19 cellular contexts compared by ENCODE assay signal in the genomic region with DNA sequence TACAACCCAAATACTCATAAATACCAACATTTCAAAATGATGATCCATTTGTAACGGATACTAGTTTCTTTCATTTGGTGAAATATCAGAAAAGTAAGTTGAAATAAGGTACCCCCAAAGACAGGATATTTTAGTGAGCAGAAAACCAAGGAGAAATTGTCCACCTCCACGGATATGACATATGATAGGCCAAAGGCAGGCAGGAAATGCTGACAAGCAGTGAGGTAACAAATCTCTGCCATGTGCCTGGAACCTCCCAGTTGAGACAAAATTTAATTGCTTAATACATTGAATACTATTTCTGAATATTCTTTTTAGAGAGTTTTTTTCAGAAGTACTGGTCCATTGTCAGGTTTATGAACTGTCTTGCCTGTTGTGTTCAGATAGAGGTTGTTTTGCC.
"Had no signal": no experiment of that assay in that cellular context is flagged by ENCODE, and none has a peak within 500 bp of the region (broad histone marks: within the 10 kb centered on the region; RNA-seq: fewer than 3 reads in every experiment).

No MANE protein-coding gene starts in this region.

- H3K27me3 Mint-ChIP-seq: stimulated activated naive CD8-positive, alpha-beta T cell treated with anti-CD3 and anti-CD28 coated beads, Interleukin-15, amount 100 ng/mL, for 72 hours had no signal

- H3K9me3 Mint-ChIP-seq: natural killer cell treated with Interleukin-12 subunit alpha and Interleukin-12 subunit beta and Interleukin-15 and Interleukin-18, amount 100 ng/mL, for 72 hours; stimulated activated naive B cell treated with anti-CD40 and anti-IgM and Interleukin-4, amounts not matched to agents 10 μg/mL and 1 μg/mL and 100 μg/mL, for 72 hours; stimulated activated naive CD8-positive, alpha-beta T cell treated with anti-CD3 and anti-CD28 coated beads, Interleukin-15, amount 100 ng/mL, for 72 hours had no signal

- H3K27ac Mint-ChIP-seq: immature natural killer cell; natural killer cell treated with Interleukin-12 subunit alpha and Interleukin-12 subunit beta and Interleukin-15 and Interleukin-18, amount 100 ng/mL, for 72 hours; stimulated activated naive B cell treated with anti-CD40 and anti-IgM and Interleukin-4, amounts not matched to agents 10 μg/mL and 1 μg/mL and 100 μg/mL, for 72 hours had no signal

- H3K4me1 Mint-ChIP-seq: immature natural killer cell; stimulated activated naive B cell treated with anti-CD40 and anti-IgM and Interleukin-4, amounts not matched to agents 10 μg/mL and 1 μg/mL and 100 μg/mL, for 72 hours; stimulated activated naive CD8-positive, alpha-beta T cell treated with anti-CD3 and anti-CD28 coated beads, Interleukin-15, amount 100 ng/mL, for 72 hours had no signal

- H3K4me3 Mint-ChIP-seq: immature natural killer cell; natural killer cell treated with Interleukin-12 subunit alpha and Interleukin-12 subunit beta and Interleukin-15 and Interleukin-18, amount 100 ng/mL, for 72 hours; stimulated activated naive B cell treated with anti-CD40 and anti-IgM and Interleukin-4, amounts not matched to agents 10 μg/mL and 1 μg/mL and 100 μg/mL, for 72 hours; stimulated activated naive CD8-positive, alpha-beta T cell treated with anti-CD3 and anti-CD28 coated beads, Interleukin-15, amount 100 ng/mL, for 72 hours had no signal

- H3K36me3 Mint-ChIP-seq: immature natural killer cell; natural killer cell treated with Interleukin-12 subunit alpha and Interleukin-12 subunit beta and Interleukin-15 and Interleukin-18, amount 100 ng/mL, for 72 hours; stimulated activated naive B cell treated with anti-CD40 and anti-IgM and Interleukin-4, amounts not matched to agents 10 μg/mL and 1 μg/mL and 100 μg/mL, for 72 hours had no signal

- DNase-seq: effector memory CD4-positive, alpha-beta T cell; immature natural killer cell; left lung; lower lobe of right lung; mesenchymal stem cell; midbrain; occipital lobe; pancreas; retina; right lobe of liver; spleen; stimulated activated CD4-positive, alpha-beta T cell treated with anti-CD3 and anti-CD28 coated beads, Interleukin-15, amount 100 ng/mL, for 24 hours; stimulated activated CD4-positive, alpha-beta T cell treated with anti-CD3 and anti-CD28 coated beads, Interleukin-1b, Interleukin-23, amount 100 ng/mL, for 48 hours; stimulated activated CD4-positive, alpha-beta T cell treated with anti-CD3 and anti-CD28 coated beads, Interleukin-4, amount 100 ng/mL, for 4 hours; stimulated activated naive B cell treated with anti-CD40 and anti-IgM and Interleukin-4, amounts not matched to agents 10 μg/mL and 1 μg/mL and 100 μg/mL, for 72 hours; stimulated activated naive CD8-positive, alpha-beta T cell treated with anti-CD3 and anti-CD28 coated beads, Interleukin-15, amount 100 ng/mL, for 72 hours; testis; upper lobe of right lung had no signal
